ENCODE assay signal across 17 cellular contexts in genomic region chr7:757741-758163, GRCh38. TPM values are rescaled to one million over a fixed set of nuclear protein-coding genes. Genes with fewer than 3 reads are reported as not detected.
DNase-seq lines count a peak whose midpoint lies in the region; ATAC-seq, FAIRE-seq and TF ChIP-seq lines count a peak whose summit lies in the region.
"Had no signal": no experiment of that assay in that cellular context is flagged by ENCODE, and none has a peak within 500 bp of the region (broad histone marks: within the 10 kb centered on the region; RNA-seq: fewer than 3 reads in every experiment).

No MANE protein-coding gene starts in this region.

- H3K4me3 Mint-ChIP-seq in activated CD4-positive, alpha-beta memory T cell treated with anti-CD3 and anti-CD28 coated beads, Interleukin-2, amount 10 ng/mL, durations not matched to agents 7 days and 5 days = no peak overlapping the region
- no peak overlapping the region for H3K4me3 Mint-ChIP-seq in activated CD4-positive, alpha-beta memory T cell treated with anti-CD3 and anti-CD28 coated beads for 36 hours
- H3K4me3 Mint-ChIP-seq: B cell had no signal

- H4K20me1 ChIP-seq in K562 (replicated peaks; ENCODE audit: control insufficient read depth, insufficient read depth, low read length) = no peaks in the 10 kb centered on the region

- CTCF ChIA-PET in activated CD4-positive, alpha-beta memory T cell treated with anti-CD3 and anti-CD28 coated beads, Interleukin-2, amount 10 ng/mL, durations not matched to agents 7 days and 5 days (lab: Charles Lee) = no interaction called here
- CTCF ChIA-PET in activated CD4-positive, alpha-beta memory T cell treated with anti-CD3 and anti-CD28 coated beads for 36 hours (lab: Charles Lee) = no interaction called here
- CTCF ChIA-PET in K562 (lab: Yijun Ruan, JAX; ENCODE audit: low intra/inter-chr PET ratio) = no interaction called here

- H4K8ac ChIP-seq in neuronal stem cell (ENCODE audit: low read depth, low read length) = no peak overlapping the region

- H3K4me1 Mint-ChIP-seq in activated CD4-positive, alpha-beta memory T cell treated with anti-CD3 and anti-CD28 coated beads, Interleukin-2, amount 10 ng/mL, durations not matched to agents 7 days and 5 days = peaks cover 16% of the 10 kb centered on the region
- no peaks in the 10 kb centered on the region for H3K4me1 Mint-ChIP-seq in activated CD4-positive, alpha-beta memory T cell treated with anti-CD3 and anti-CD28 coated beads for 36 hours (ENCODE audit: low read depth)
- H3K4me1 Mint-ChIP-seq: B cell had no signal

- H3K4me1 ChIP-seq in K562 (replicated peaks in 1 of 2; ENCODE audit: control insufficient read depth in 2 of 2, insufficient read depth in 2 of 2, low read length in 2 of 2) = peaks cover 0 to 16% of the 10 kb centered on the region in 2 experiments; a peak in 3 of 5 replicates
- H3K4me1 ChIP-seq in neuronal stem cell (ENCODE audit: control insufficient read depth in 2 of 2, insufficient read depth in 1 of 2, low read depth in 1 of 2, low read length in 2 of 2) = no peaks in the 10 kb centered on the region
- H3K4me1 ChIP-seq in upper lobe of right lung = no peaks in the 10 kb centered on the region

- H3K9me1 ChIP-seq in K562 (ENCODE audit: control insufficient read depth, insufficient read depth, low read length) = no peaks in the 10 kb centered on the region

- H2AK5ac ChIP-seq in neuronal stem cell (ENCODE audit: low read depth, low read length) = no peak overlapping the region

- H3K14ac ChIP-seq in neuronal stem cell (ENCODE audit: low read length) = no peak overlapping the region

- H3K4me2 ChIP-seq in K562 (ENCODE audit: insufficient read depth, low read length) (no peak overlapping the region), neuronal stem cell (ENCODE audit: insufficient read depth, low read length, poor library complexity, severe bottlenecking) (no peak overlapping the region)

- H3K4me3 ChIP-seq in K562 (no peak overlapping the region), neuronal stem cell (ENCODE audit: low read length in 2 of 2) (no peak overlapping the region), upper lobe of right lung (no peak overlapping the region)

- H2BK5ac ChIP-seq in neuronal stem cell (ENCODE audit: low read length) = no peak overlapping the region

- ATAC-seq in K562 (no peak), upper lobe of right lung (peak; percentile 13)

- POLR2A ChIA-PET in activated CD4-positive, alpha-beta memory T cell treated with anti-CD3 and anti-CD28 coated beads, Interleukin-2, amount 10 ng/mL, durations not matched to agents 7 days and 5 days (lab: Charles Lee) = no interaction called here
- POLR2A ChIA-PET in activated CD4-positive, alpha-beta memory T cell treated with anti-CD3 and anti-CD28 coated beads for 36 hours (lab: Charles Lee) = no interaction called here
- POLR2A ChIA-PET in K562 (lab: Yijun Ruan, JAX) = no interaction called here

- no TSS peak for BruUV-seq in K562 (replicated peaks; lab: Mats Ljungman, UMichigan)

- H2BK120ac ChIP-seq in neuronal stem cell (ENCODE audit: low read depth, low read length) = no peak overlapping the region

- TF ChIP-seq POLR2A in K562 (conservative IDR thresholded peaks at IDR 0.05) = no peak

- no peak for DNase-seq in activated CD4-positive, alpha-beta memory T cell treated with anti-CD3 and anti-CD28 coated beads, Interleukin-2, amount 10 ng/mL, durations not matched to agents 7 days and 5 days
- no peak for DNase-seq in activated CD4-positive, alpha-beta memory T cell treated with anti-CD3 and anti-CD28 coated beads for 36 hours
- DNase-seq in K562 (ENCODE audit: extremely low read depth in 1 of 4, low spot score in 3 of 4) (peak in 2 of 4 experiments; percentile 10 to 23), neuronal stem cell (ENCODE audit: low spot score) (no peak), upper lobe of right lung (peak; percentile 43), MV-4-11 (lab: John Stamatoyannopoulos, UW) (no peak), glomerular visceral epithelial cell (ENCODE audit: extremely low spot score) (no peak)
- DNase-seq: COR-L47, DMS 273 treated with DMSO at 0.1 percent for 48 hours, DND-41, NCI-H1694 treated with DMSO at 0.1 percent for 48 hours, NCI-H2107, NCI-H226, NCI-H524, NCI-H82, OCI-M1 had no signal

- no peak for TF ChIP-seq RAD21 in K562 (CRISPR knock-in tag; conservative IDR thresholded peaks at IDR 0.05 in 1 of 2, IDR thresholded peaks at IDR 0.05 in 1 of 2)

- 80% methylated on average over 19 of the region's 19 CpGs for WGBS in K562 (ENCODE audit: insufficient coverage, low coverage, missing lambda C conversion rate)
- no CpG with 5 or more reads among the region's 19 CpGs for WGBS in neuronal stem cell (ENCODE audit: extremely low coverage in 2 of 2, insufficient read length in 2 of 2, insufficient replicate concordance in 1 of 2), 2 donors

- intact Hi-C loops in activated CD4-positive, alpha-beta memory T cell treated with anti-CD3 and anti-CD28 coated beads for 36 hours (cut with micrococcal nuclease) = no loop called here
- intact Hi-C loops in K562 (cut with micrococcal nuclease) (no loop called here), upper lobe of right lung (cut with DNase I) (no loop called here)

- in situ Hi-C loops in K562 (cut with MboI) = no loop called here

- TF ChIP-seq EP300 in K562 (IDR thresholded peaks at IDR 0.05; ENCODE audit: low read length) = no peak

- H2AFZ ChIP-seq in K562 (ENCODE audit: low read depth, low read length) (no peak overlapping the region), neuronal stem cell (ENCODE audit: low read length) (no peak overlapping the region)

- H3K27ac ChIP-seq in K562 (ENCODE audit: extremely low read depth, low read depth, low read length) (no peak overlapping the region), neuronal stem cell (replicated peaks; ENCODE audit: low read length) (no peak overlapping the region), upper lobe of right lung (peak overlapping the region; percentile 30)

- no peak overlapping the region for H2BK15ac ChIP-seq in neuronal stem cell (ENCODE audit: low read length)

- peaks cover 5% of the 10 kb centered on the region for H3K79me1 ChIP-seq in neuronal stem cell (ENCODE audit: low read depth, low read length)

- H3K36me3 Mint-ChIP-seq in activated CD4-positive, alpha-beta memory T cell treated with anti-CD3 and anti-CD28 coated beads, Interleukin-2, amount 10 ng/mL, durations not matched to agents 7 days and 5 days (ENCODE audit: low read depth) = peaks cover 30% of the 10 kb centered on the region
- peaks cover 24% of the 10 kb centered on the region for H3K36me3 Mint-ChIP-seq in activated CD4-positive, alpha-beta memory T cell treated with anti-CD3 and anti-CD28 coated beads for 36 hours

- H3K36me3 ChIP-seq in K562 (ENCODE audit: control insufficient read depth, insufficient read depth, low read length) (peaks cover 84% of the 10 kb centered on the region; the same call in 2 of the 3 replicates), neuronal stem cell (replicated peaks in 1 of 2; ENCODE audit: control insufficient read depth in 2 of 2, insufficient read depth in 2 of 2, low read length in 2 of 2) (peaks cover 36 to 90% of the 10 kb centered on the region in 2 donors), upper lobe of right lung (peaks cover 47% of the 10 kb centered on the region)

- H3K27me3 ChIP-seq in K562 (ENCODE audit: control insufficient read depth in 2 of 2, insufficient read depth in 2 of 2, low read length in 2 of 2) = no peaks in the 10 kb centered on the region
- H3K27me3 ChIP-seq in neuronal stem cell (ENCODE audit: control insufficient read depth in 3 of 3, insufficient read depth in 3 of 3, low read depth in 1 of 3, low read length in 3 of 3) = no peaks in the 10 kb centered on the region
- H3K27me3 ChIP-seq in upper lobe of right lung = no peaks in the 10 kb centered on the region

- H2BK12ac ChIP-seq in neuronal stem cell (ENCODE audit: low read length) = no peak overlapping the region

- FAIRE-seq in K562 (lab: Jason Lieb, UNC) = no peak

- no peak overlapping the region for H3K4ac ChIP-seq in neuronal stem cell (ENCODE audit: low read length)

- H4K91ac ChIP-seq in neuronal stem cell (ENCODE audit: low read depth, low read length, poor library complexity) = no peak overlapping the region

- no peak for TF ChIP-seq CTCF in K562 (IDR thresholded peaks at IDR 0.05 in 2 of 3, conservative IDR thresholded peaks at IDR 0.05 in 1 of 3; ENCODE audit: insufficient read depth in 2 of 3, low read depth in 1 of 3, low read length in 3 of 3)
- no peak for TF ChIP-seq CTCF in upper lobe of right lung (IDR thresholded peaks at IDR 0.05)

- no peaks in the 10 kb centered on the region for H3K79me2 ChIP-seq in K562 (ENCODE audit: control insufficient read depth, insufficient read depth, low read length)

- no peaks in the 10 kb centered on the region for H3K9me3 Mint-ChIP-seq in activated CD4-positive, alpha-beta memory T cell treated with anti-CD3 and anti-CD28 coated beads, Interleukin-2, amount 10 ng/mL, durations not matched to agents 7 days and 5 days
- H3K9me3 Mint-ChIP-seq in activated CD4-positive, alpha-beta memory T cell treated with anti-CD3 and anti-CD28 coated beads for 36 hours = no peaks in the 10 kb centered on the region

- H3K23ac ChIP-seq in neuronal stem cell (ENCODE audit: low read depth, low read length, poor library complexity) = no peak overlapping the region

- no peaks in the 10 kb centered on the region for H3K27me3 Mint-ChIP-seq in activated CD4-positive, alpha-beta memory T cell treated with anti-CD3 and anti-CD28 coated beads, Interleukin-2, amount 10 ng/mL, durations not matched to agents 7 days and 5 days
- H3K27me3 Mint-ChIP-seq in activated CD4-positive, alpha-beta memory T cell treated with anti-CD3 and anti-CD28 coated beads for 36 hours = no peaks in the 10 kb centered on the region
- H3K27me3 Mint-ChIP-seq: B cell had no signal

- H3K9ac ChIP-seq in K562 (ENCODE audit: insufficient read depth in 1 of 2, low read depth in 2 of 2, low read length in 2 of 2) = no peak overlapping the region
- peak overlapping the region; percentile 47 for H3K9ac ChIP-seq in neuronal stem cell (ENCODE audit: low read depth, low read length, poor library complexity)

- H3K27ac Mint-ChIP-seq in activated CD4-positive, alpha-beta memory T cell treated with anti-CD3 and anti-CD28 coated beads, Interleukin-2, amount 10 ng/mL, durations not matched to agents 7 days and 5 days = peak overlapping the region; percentile 26
- no peak overlapping the region for H3K27ac Mint-ChIP-seq in activated CD4-positive, alpha-beta memory T cell treated with anti-CD3 and anti-CD28 coated beads for 36 hours
- H3K27ac Mint-ChIP-seq: B cell had no signal

- H3K9me3 ChIP-seq in K562 (replicated peaks; ENCODE audit: control insufficient read depth, insufficient read depth, low read depth, low read length) = no peaks in the 10 kb centered on the region
- H3K9me3 ChIP-seq in neuronal stem cell (replicated peaks in 1 of 2; ENCODE audit: control insufficient read depth in 2 of 2, insufficient read depth in 1 of 2, low read depth in 1 of 2, low read length in 2 of 2) = peaks cover 0 to 2% of the 10 kb centered on the region in 2 donors
- H3K9me3 ChIP-seq in upper lobe of right lung = no peaks in the 10 kb centered on the region

- no peak overlapping the region for H3K18ac ChIP-seq in neuronal stem cell (ENCODE audit: low read length)

RNA-seq across cellular contexts. Expression of gene PRKAR1B, which starts 30.7 kb away (rescaled TPM):
- 10 to 100 TPM; 13.1 to 13.4 TPM for total RNA-seq in activated CD4-positive, alpha-beta memory T cell treated with anti-CD3 and anti-CD28 coated beads, Interleukin-2, amount 10 ng/mL, durations not matched to agents 7 days and 5 days
- total RNA-seq in activated CD4-positive, alpha-beta memory T cell treated with anti-CD3 and anti-CD28 coated beads for 36 hours = 10 to 100 TPM; 28.0 to 28.2 TPM
- 17.8 and 33.7 TPM in 2 replicates for total RNA-seq in K562 (2011; cell fraction: chromatin; rRNA removed; ENCODE audit: low replicate concordance)
- 20.3 and 21.8 TPM in 2 replicates for total RNA-seq in K562 (2011; cell fraction: nucleolus; rRNA removed)
- 13.3 and 14.8 TPM in 2 replicates for total RNA-seq in K562 (2011; cell fraction: nucleoplasm; rRNA removed)
- 28.8 and 37.6 TPM in 2 replicates for total RNA-seq in K562 (2014; rRNA removed)
- 7.7 and 10.5 TPM in 2 replicates for total RNA-seq in K562 (2014; rRNA removed; fragmentation: Illumina TruSeq; extraction: Trizol)
- total RNA-seq in K562 (2015; rRNA removed; fragmentation: Illumina TruSeq; extraction: Trizol) = 11.8 and 12.7 TPM in 2 replicates
- 30.5 and 32.0 TPM in 2 replicates for total RNA-seq in K562 (2021)
- 8.2 and 15.3 TPM in 2 replicates for polyA plus RNA-seq in K562 (2011; rRNA removed)
- 7.5 and 20.4 TPM in 2 replicates for polyA plus RNA-seq in K562 (2011; cell fraction: cytosol; rRNA removed)
- polyA plus RNA-seq in K562 (2011; cell fraction: nucleus; rRNA removed) = 8.1 and 20.7 TPM in 2 replicates
- polyA plus RNA-seq in K562 (2012) = 13.9 and 25.5 TPM in 2 replicates
- 9.2 and 20.4 TPM in 2 replicates for polyA plus RNA-seq in K562 (2014; fragmentation: Illumina TruSeq; extraction: Trizol)
- polyA plus RNA-seq in K562 (2014; fragmentation: Nextera tagmentation; extraction: Ambion mirVana) = 1 to 10 TPM in 1 of 2 experiments, under 1 TPM in 1; 0.99 to 1.2 TPM
- 18.4 and 19.4 TPM in 2 replicates for polyA plus RNA-seq in K562 (2014; rRNA removed)
- polyA minus RNA-seq in K562 (2011; rRNA and poly(A)+ RNA removed) = 21.0 and 32.5 TPM in 2 replicates
- polyA minus RNA-seq in K562 (2011; cell fraction: cytosol; rRNA and poly(A)+ RNA removed) = 11.3 and 17.8 TPM in 2 replicates
- 8.5 and 9.8 TPM in 2 replicates for polyA minus RNA-seq in K562 (2011; cell fraction: nucleus; rRNA and poly(A)+ RNA removed)
- polyA plus RNA-seq in neuronal stem cell (2013, experiment 1 of 2) = 14.0 TPM
- 12.9 TPM for polyA plus RNA-seq in neuronal stem cell (2013, experiment 2 of 2)
- total RNA-seq in upper lobe of right lung = 25.7 TPM

RNA-seq across cellular contexts. Expression of gene DNAAF5, which starts 31.3 kb away (rescaled TPM):
- total RNA-seq in activated CD4-positive, alpha-beta memory T cell treated with anti-CD3 and anti-CD28 coated beads, Interleukin-2, amount 10 ng/mL, durations not matched to agents 7 days and 5 days = 10 to 100 TPM; 16.8 to 19.7 TPM
- total RNA-seq in activated CD4-positive, alpha-beta memory T cell treated with anti-CD3 and anti-CD28 coated beads for 36 hours = 10 to 100 TPM; 26.8 to 29.5 TPM
- total RNA-seq in K562 (2011; cell fraction: chromatin; rRNA removed; ENCODE audit: low replicate concordance) = 43.7 and 77.7 TPM in 2 replicates
- total RNA-seq in K562 (2011; cell fraction: nucleolus; rRNA removed) = 48.7 and 57.2 TPM in 2 replicates
- total RNA-seq in K562 (2011; cell fraction: nucleoplasm; rRNA removed) = 27.9 and 34.8 TPM in 2 replicates
- 35.3 and 61.8 TPM in 2 replicates for total RNA-seq in K562 (2014; rRNA removed)
- total RNA-seq in K562 (2014; rRNA removed; fragmentation: Illumina TruSeq; extraction: Trizol) = 14.2 and 16.4 TPM in 2 replicates
- total RNA-seq in K562 (2015; rRNA removed; fragmentation: Illumina TruSeq; extraction: Trizol) = 19.1 and 20.8 TPM in 2 replicates
- total RNA-seq in K562 (2021) = 69.7 and 69.9 TPM in 2 replicates
- 12.3 and 33.1 TPM in 2 replicates for polyA plus RNA-seq in K562 (2011; rRNA removed)
- polyA plus RNA-seq in K562 (2011; cell fraction: cytosol; rRNA removed) = 24.9 and 63.1 TPM in 2 replicates
- 29.7 and 48.2 TPM in 2 replicates for polyA plus RNA-seq in K562 (2011; cell fraction: nucleus; rRNA removed)
- polyA plus RNA-seq in K562 (2012) = 35.7 and 58.0 TPM in 2 replicates
- polyA plus RNA-seq in K562 (2014; fragmentation: Illumina TruSeq; extraction: Trizol) = 20.3 and 41.8 TPM in 2 replicates
- polyA plus RNA-seq in K562 (2014; fragmentation: Nextera tagmentation; extraction: Ambion mirVana) = 1 to 10 TPM; 3.1 to 5.1 TPM
- polyA plus RNA-seq in K562 (2014; rRNA removed) = 31.9 and 34.0 TPM in 2 replicates
- 16.2 and 19.7 TPM in 2 replicates for polyA minus RNA-seq in K562 (2011; rRNA and poly(A)+ RNA removed)
- 41.6 and 44.6 TPM in 2 replicates for polyA minus RNA-seq in K562 (2011; cell fraction: cytosol; rRNA and poly(A)+ RNA removed)
- 20.3 and 25.7 TPM in 2 replicates for polyA minus RNA-seq in K562 (2011; cell fraction: nucleus; rRNA and poly(A)+ RNA removed)
- 26.4 TPM for polyA plus RNA-seq in neuronal stem cell (2013, experiment 1 of 2)
- 26.5 TPM for polyA plus RNA-seq in neuronal stem cell (2013, experiment 2 of 2)
- total RNA-seq in upper lobe of right lung = 15.8 TPM
